In the genomic region with DNA sequence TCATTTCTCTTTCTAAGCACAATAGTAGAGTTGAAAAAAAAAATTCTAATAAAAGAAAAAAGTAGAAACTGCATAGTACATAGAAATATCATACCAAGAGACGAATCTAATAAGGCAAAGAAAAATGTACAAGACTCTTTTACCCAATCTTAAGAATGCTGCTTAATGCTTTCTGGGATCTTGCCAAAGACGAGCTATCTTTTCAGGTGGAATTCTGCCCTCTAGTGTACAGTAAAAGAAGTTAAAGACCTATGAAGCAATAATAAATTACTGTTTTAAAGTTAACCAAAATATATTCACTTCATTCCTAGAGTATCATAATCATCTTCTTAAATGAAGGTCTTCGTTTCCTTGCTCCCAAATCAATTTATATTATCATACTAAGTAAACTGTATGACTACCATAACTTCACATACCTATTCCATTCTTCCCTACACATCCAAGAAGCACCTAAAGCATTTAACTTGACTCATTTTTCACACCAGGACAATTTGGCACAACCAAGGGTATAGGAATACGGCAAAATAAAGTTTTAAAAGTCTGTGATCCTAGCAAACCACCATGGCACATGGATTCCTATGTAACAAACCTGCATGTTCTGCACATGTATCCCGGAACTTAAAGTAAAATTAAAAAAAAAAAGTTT, we compare ENCODE assay signal across 1 cellular context.
TF ChIP-seq lines count a peak whose summit lies in the region.

No MANE protein-coding gene starts in this region.

TF ChIP-seq in GM12878, 131 proteins besides CTCF, POLR2A, EP300 and RAD21:
- TF ChIP-seq CREB1 (IDR thresholded peaks at IDR 0.05; ENCODE audit: low read depth) = no peak
- TF ChIP-seq RB1 (IDR thresholded peaks at IDR 0.05; ENCODE audit: borderline replicate concordance) = peak; percentile 64; the same call in 1 of the 2 replicates
- TF ChIP-seq, protein P1, sequence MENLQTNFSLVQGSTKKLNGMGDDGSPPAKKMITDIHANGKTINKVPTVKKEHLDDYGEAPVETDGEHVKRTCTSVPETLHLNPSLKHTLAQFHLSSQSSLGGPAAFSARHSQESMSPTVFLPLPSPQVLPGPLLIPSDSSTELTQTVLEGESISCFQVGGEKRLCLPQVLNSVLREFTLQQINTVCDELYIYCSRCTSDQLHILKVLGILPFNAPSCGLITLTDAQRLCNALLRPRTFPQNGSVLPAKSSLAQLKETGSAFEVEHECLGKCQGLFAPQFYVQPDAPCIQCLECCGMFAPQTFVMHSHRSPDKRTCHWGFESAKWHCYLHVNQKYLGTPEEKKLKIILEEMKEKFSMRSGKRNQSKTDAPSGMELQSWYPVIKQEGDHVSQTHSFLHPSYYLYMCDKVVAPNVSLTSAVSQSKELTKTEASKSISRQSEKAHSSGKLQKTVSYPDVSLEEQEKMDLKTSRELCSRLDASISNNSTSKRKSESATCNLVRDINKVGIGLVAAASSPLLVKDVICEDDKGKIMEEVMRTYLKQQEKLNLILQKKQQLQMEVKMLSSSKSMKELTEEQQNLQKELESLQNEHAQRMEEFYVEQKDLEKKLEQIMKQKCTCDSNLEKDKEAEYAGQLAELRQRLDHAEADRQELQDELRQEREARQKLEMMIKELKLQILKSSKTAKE (IDR thresholded peaks at IDR 0.05; ENCODE audit: low read depth, poor library complexity, severe bottlenecking) = peak; percentile 44
- TF ChIP-seq, protein P2, sequence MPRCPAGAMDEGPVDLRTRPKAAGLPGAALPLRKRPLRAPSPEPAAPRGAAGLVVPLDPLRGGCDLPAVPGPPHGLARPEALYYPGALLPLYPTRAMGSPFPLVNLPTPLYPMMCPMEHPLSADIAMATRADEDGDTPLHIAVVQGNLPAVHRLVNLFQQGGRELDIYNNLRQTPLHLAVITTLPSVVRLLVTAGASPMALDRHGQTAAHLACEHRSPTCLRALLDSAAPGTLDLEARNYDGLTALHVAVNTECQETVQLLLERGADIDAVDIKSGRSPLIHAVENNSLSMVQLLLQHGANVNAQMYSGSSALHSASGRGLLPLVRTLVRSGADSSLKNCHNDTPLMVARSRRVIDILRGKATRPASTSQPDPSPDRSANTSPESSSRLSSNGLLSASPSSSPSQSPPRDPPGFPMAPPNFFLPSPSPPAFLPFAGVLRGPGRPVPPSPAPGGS (IDR thresholded peaks at IDR 0.05; ENCODE audit: borderline replicate concordance, insufficient read depth, low read depth, low read length, poor library complexity, severe bottlenecking) = no peak
- TF ChIP-seq SMC3 (IDR thresholded peaks at IDR 0.05; ENCODE audit: borderline replicate concordance, low read length) = peak; percentile 90
- no peak for TF ChIP-seq CEBPB (IDR thresholded peaks at IDR 0.05; ENCODE audit: borderline replicate concordance in 1 of 2, low read depth in 2 of 2, low read length in 2 of 2)
- TF ChIP-seq TCF3 (IDR thresholded peaks at IDR 0.05; ENCODE audit: borderline replicate concordance, insufficient read depth, low read depth, low read length) = no peak
- no peak for TF ChIP-seq EED (IDR thresholded peaks at IDR 0.05; ENCODE audit: low read depth)
- no peak for TF ChIP-seq NFYA (IDR thresholded peaks at IDR 0.05; ENCODE audit: borderline replicate concordance, low read depth, low read length)
- TF ChIP-seq, protein P3, sequence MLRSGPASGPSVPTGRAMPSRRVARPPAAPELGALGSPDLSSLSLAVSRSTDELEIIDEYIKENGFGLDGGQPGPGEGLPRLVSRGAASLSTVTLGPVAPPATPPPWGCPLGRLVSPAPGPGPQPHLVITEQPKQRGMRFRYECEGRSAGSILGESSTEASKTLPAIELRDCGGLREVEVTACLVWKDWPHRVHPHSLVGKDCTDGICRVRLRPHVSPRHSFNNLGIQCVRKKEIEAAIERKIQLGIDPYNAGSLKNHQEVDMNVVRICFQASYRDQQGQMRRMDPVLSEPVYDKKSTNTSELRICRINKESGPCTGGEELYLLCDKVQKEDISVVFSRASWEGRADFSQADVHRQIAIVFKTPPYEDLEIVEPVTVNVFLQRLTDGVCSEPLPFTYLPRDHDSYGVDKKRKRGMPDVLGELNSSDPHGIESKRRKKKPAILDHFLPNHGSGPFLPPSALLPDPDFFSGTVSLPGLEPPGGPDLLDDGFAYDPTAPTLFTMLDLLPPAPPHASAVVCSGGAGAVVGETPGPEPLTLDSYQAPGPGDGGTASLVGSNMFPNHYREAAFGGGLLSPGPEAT (IDR thresholded peaks at IDR 0.05; ENCODE audit: low read depth) = no peak
- TF ChIP-seq SMAD1 (IDR thresholded peaks at IDR 0.05; ENCODE audit: low read depth, partially characterized antibody) = peak; percentile 85
